In genomic region chr22:43150731-43151206, GRCh38 we compare ENCODE assay signal across 8 cellular contexts. TPM values are rescaled to one million over a fixed set of nuclear protein-coding genes. Genes with fewer than 3 reads are reported as not detected.
DNase-seq lines count a peak whose midpoint lies in the region; ATAC-seq, FAIRE-seq and TF ChIP-seq lines count a peak whose summit lies in the region.

No MANE protein-coding gene starts in this region.

- no peak for ATAC-seq in A549
- ATAC-seq in HG03469 (IDR thresholded peaks at IDR 0.05; ENCODE audit: unreplicated experiment), result no peak

- H3K4me2 ChIP-seq in A549, result peak overlapping the region; percentile 100

- H3K27me3 ChIP-seq in HUES64 (ENCODE audit: insufficient read depth, low read length), result peaks cover 21% of the 10 kb centered on the region
- H3K27me3 ChIP-seq in mucosa of stomach (ENCODE audit: control insufficient read depth, insufficient read depth, low read length), result no peaks in the 10 kb centered on the region

- POLR2A ChIA-PET in A549 (lab: Yijun Ruan, JAX), result interaction anchor here (0.6 kb wide), 1 partner anchor 23 kb away, joined by 4 read pairs; no protein-coding TSS in a partner anchor

- H3K4me1 ChIP-seq in A549 (peaks cover 14% of the 10 kb centered on the region; the same call in 2 of the 3 replicates), HUES64 (ENCODE audit: insufficient read depth, low read length) (peaks cover 10% of the 10 kb centered on the region; the same call in 1 of the 2 replicates), mucosa of stomach (ENCODE audit: control insufficient read depth, insufficient read depth, low read length) (peaks cover 30% of the 10 kb centered on the region)

- peak overlapping the region; percentile 92 to 98 for H3K27ac ChIP-seq in A549
- H3K27ac ChIP-seq in HUES64 (ENCODE audit: low read depth, low read length), result no peak overlapping the region

- DNase-seq in A549 (ENCODE audit: low read depth in 1 of 2, low spot score in 1 of 2) (no peak), choroid plexus epithelial cell (ENCODE audit: low read depth) (no peak), COLO668 (lab: John Stamatoyannopoulos, UW; ENCODE audit: unreplicated experiment) (no peak), GM20000 (ENCODE audit: low spot score) (no peak), erythroblast (lab: John Stamatoyannopoulos, UW) (no peak)

- WGBS in A549 (ENCODE audit: missing lambda C conversion rate), result 86% methylated on average over 8 of the region's 15 CpGs
- WGBS in HUES64, result 85% methylated on average over 15 of the region's 15 CpGs

- CTCF ChIA-PET in A549 (lab: Yijun Ruan, JAX), result interaction anchor here (1.0 kb wide), 1 partner anchor 528 kb away, joined by 3 read pairs; no protein-coding TSS in a partner anchor

- FAIRE-seq in A549 (lab: Jason Lieb, UNC), result no peak

- no peak for TF ChIP-seq POLR2A in A549 (IDR thresholded peaks at IDR 0.05; ENCODE audit: low read length)
- no peak for TF ChIP-seq POLR2A in erythroblast (IDR thresholded peaks at IDR 0.05; ENCODE audit: low read length)

- no peak for TF ChIP-seq RAD21 in A549 (conservative IDR thresholded peaks at IDR 0.05 in 1 of 2, IDR thresholded peaks at IDR 0.05 in 1 of 2)

- H3K4me3 ChIP-seq in A549, result peak overlapping the region; percentile 93
- peak overlapping the region; percentile 44 for H3K4me3 ChIP-seq in HUES64 (ENCODE audit: low read length)
- peak overlapping the region; percentile 82 for H3K4me3 ChIP-seq in choroid plexus epithelial cell (ENCODE audit: low read depth, low read length)
- peak overlapping the region; percentile 40 for H3K4me3 ChIP-seq in mucosa of stomach (ENCODE audit: low read length)

- no peak for TF ChIP-seq EP300 in A549 (IDR thresholded peaks at IDR 0.05)

- H3K36me3 ChIP-seq in HUES64 (ENCODE audit: insufficient read depth, low read length) (no peaks in the 10 kb centered on the region), mucosa of stomach (ENCODE audit: control insufficient read depth, insufficient read depth, low read length) (no peaks in the 10 kb centered on the region)

- TF ChIP-seq CTCF in A549 (IDR thresholded peaks at IDR 0.05) (no peak), choroid plexus epithelial cell (conservative IDR thresholded peaks at IDR 0.05; ENCODE audit: low read depth, low read length) (no peak), GM20000 (IDR thresholded peaks at IDR 0.05; ENCODE audit: extremely low read depth, missing control alignments) (no peak)

- H3K9me3 ChIP-seq in A549 (no peaks in the 10 kb centered on the region), HUES64 (ENCODE audit: insufficient read depth, low read depth, low read length) (no peaks in the 10 kb centered on the region), mucosa of stomach (ENCODE audit: control insufficient read depth, low read length) (no peaks in the 10 kb centered on the region)

- no peak overlapping the region for H3K9ac ChIP-seq in HUES64 (ENCODE audit: low read depth, low read length)
- peak overlapping the region; percentile 95 for H3K9ac ChIP-seq in mucosa of stomach (ENCODE audit: low read length)

TF ChIP-seq in A549, 52 proteins besides CTCF, POLR2A, EP300 and RAD21:
- TF ChIP-seq NFE2L2 (conservative IDR thresholded peaks at IDR 0.05; ENCODE audit: low read length), result no peak
- no peak for TF ChIP-seq HOXB5 (CRISPR knock-in tag; IDR thresholded peaks at IDR 0.05)
- TF ChIP-seq MYC (IDR thresholded peaks at IDR 0.05; ENCODE audit: borderline replicate concordance, low read length), result no peak
- TF ChIP-seq CHD2 (IDR thresholded peaks at IDR 0.05; ENCODE audit: low read length, partially characterized antibody), result no peak
- no peak for TF ChIP-seq HMGXB4 (CRISPR knock-in tag; IDR thresholded peaks at IDR 0.05; ENCODE audit: borderline replicate concordance)
- TF ChIP-seq ZC3H11A (IDR thresholded peaks at IDR 0.05), result no peak
- TF ChIP-seq MAZ (IDR thresholded peaks at IDR 0.05; ENCODE audit: borderline replicate concordance, low read depth, low read length), result no peak
- no peak for TF ChIP-seq BHLHE40 (IDR thresholded peaks at IDR 0.05; ENCODE audit: low read depth, low read length)
- no peak for TF ChIP-seq HOXB13 (CRISPR knock-in tag; IDR thresholded peaks at IDR 0.05; ENCODE audit: low read depth)
- TF ChIP-seq HDAC2 (IDR thresholded peaks at IDR 0.05), result no peak
- TF ChIP-seq ZSCAN20 (CRISPR knock-in tag; IDR thresholded peaks at IDR 0.05), result no peak
- no peak for TF ChIP-seq CEBPB (IDR thresholded peaks at IDR 0.05)
- no peak for TF ChIP-seq FOXS1 (CRISPR knock-in tag; IDR thresholded peaks at IDR 0.05)
- no peak for TF ChIP-seq HES2 (IDR thresholded peaks at IDR 0.05)
- TF ChIP-seq HEYL (CRISPR knock-in tag; IDR thresholded peaks at IDR 0.05), result no peak
- no peak for TF ChIP-seq MAX (IDR thresholded peaks at IDR 0.05)
- no peak for TF ChIP-seq TFCP2L1 (CRISPR knock-in tag; IDR thresholded peaks at IDR 0.05)
- no peak for TF ChIP-seq KDM5A (IDR thresholded peaks at IDR 0.05)
- no peak for TF ChIP-seq SMC3 (IDR thresholded peaks at IDR 0.05)

RNA-seq across cellular contexts. Expression of gene TSPO, which starts 0.6 kb away (rescaled TPM):
- polyA plus RNA-seq in A549 (2011; rRNA removed), result 42.4 and 43.2 TPM in 2 replicates
- polyA plus RNA-seq in A549 (2012; cell fraction: cytosol; rRNA removed), result 189 and 286 TPM in 2 replicates
- polyA plus RNA-seq in A549 (2012; cell fraction: nucleus; rRNA removed), result 202 and 280 TPM in 2 replicates
- polyA plus RNA-seq in A549 (2017; fragmentation: RNase III; extraction: RNeasy Plus Mini Kit Qiagen cat#74134 plus additional on column Dnase treatment), result 83.2 to 94.4 TPM (median 93.9 TPM) in 3 replicates
- polyA minus RNA-seq in A549 (2011; rRNA and poly(A)+ RNA removed), result 10.0 and 12.4 TPM in 2 replicates
- 6.5 TPM for polyA plus RNA-seq in HUES64 (2013, experiment 1 of 2)
- 12.6 TPM for polyA plus RNA-seq in HUES64 (2013, experiment 2 of 2)

RNA-seq across cellular contexts. Expression of gene MCAT, which starts 7.6 kb away (rescaled TPM):
- 11.8 and 13.4 TPM in 2 replicates for polyA plus RNA-seq in A549 (2011; rRNA removed)
- 27.2 and 35.6 TPM in 2 replicates for polyA plus RNA-seq in A549 (2012; cell fraction: cytosol; rRNA removed)
- 25.4 and 34.3 TPM in 2 replicates for polyA plus RNA-seq in A549 (2012; cell fraction: nucleus; rRNA removed)
- 14.0 to 15.9 TPM (median 15.5 TPM) in 3 replicates for polyA plus RNA-seq in A549 (2017; fragmentation: RNase III; extraction: RNeasy Plus Mini Kit Qiagen cat#74134 plus additional on column Dnase treatment)
- 6.6 and 7.0 TPM in 2 replicates for polyA minus RNA-seq in A549 (2011; rRNA and poly(A)+ RNA removed)
- polyA plus RNA-seq in HUES64 (2013, experiment 1 of 2), result 12.2 TPM
- 13.1 TPM for polyA plus RNA-seq in HUES64 (2013, experiment 2 of 2)

RNA-seq across cellular contexts. Expression of gene TTLL12, which starts 36.2 kb away (rescaled TPM):
- polyA plus RNA-seq in A549 (2011; rRNA removed) (8.6 and 9.5 TPM in 2 replicates), A549 (2017; fragmentation: RNase III; extraction: RNeasy Plus Mini Kit Qiagen cat#74134 plus additional on column Dnase treatment) (17.8 to 19.8 TPM (median 18.7 TPM) in 3 replicates)
- polyA plus RNA-seq in A549 (2012; cell fraction: cytosol; rRNA removed), result 19.1 and 24.8 TPM in 2 replicates
- 31.1 and 31.4 TPM in 2 replicates for polyA plus RNA-seq in A549 (2012; cell fraction: nucleus; rRNA removed)
- 7.5 and 10.5 TPM in 2 replicates for polyA minus RNA-seq in A549 (2011; rRNA and poly(A)+ RNA removed)
- 72.6 TPM for polyA plus RNA-seq in HUES64 (2013, experiment 1 of 2)
- polyA plus RNA-seq in HUES64 (2013, experiment 2 of 2), result 64.4 TPM

RNA-seq across cellular contexts. Expression of gene BIK, which starts 40.2 kb away (rescaled TPM):
- 0.30 and 0.88 TPM in 2 replicates for polyA plus RNA-seq in A549 (2011; rRNA removed)
- polyA plus RNA-seq in A549 (2012; cell fraction: cytosol; rRNA removed), result 1.3 and 1.6 TPM in 2 replicates
- 1.4 and 1.7 TPM in 2 replicates for polyA plus RNA-seq in A549 (2012; cell fraction: nucleus; rRNA removed)
- polyA plus RNA-seq in A549 (2017; fragmentation: RNase III; extraction: RNeasy Plus Mini Kit Qiagen cat#74134 plus additional on column Dnase treatment), result 0.54 to 0.80 TPM (median 0.54 TPM) in 3 replicates
- not detected in 2 replicates for polyA minus RNA-seq in A549 (2011; rRNA and poly(A)+ RNA removed)
- polyA plus RNA-seq in HUES64 (2013, experiment 1 of 2), result 2.7 TPM
- 3.7 TPM for polyA plus RNA-seq in HUES64 (2013, experiment 2 of 2)

Comparison
In these comparisons a context has a peak if more than half of its experiments do, and no peak if none do; other contexts are left out.
1. H3K4me3 ChIP-seq: peak in every context shown above with its lines; median percentile 93 in A549; 82 in choroid plexus epithelial cell; 44 in HUES64; 40 in mucosa of stomach.